In the genomic region with DNA sequence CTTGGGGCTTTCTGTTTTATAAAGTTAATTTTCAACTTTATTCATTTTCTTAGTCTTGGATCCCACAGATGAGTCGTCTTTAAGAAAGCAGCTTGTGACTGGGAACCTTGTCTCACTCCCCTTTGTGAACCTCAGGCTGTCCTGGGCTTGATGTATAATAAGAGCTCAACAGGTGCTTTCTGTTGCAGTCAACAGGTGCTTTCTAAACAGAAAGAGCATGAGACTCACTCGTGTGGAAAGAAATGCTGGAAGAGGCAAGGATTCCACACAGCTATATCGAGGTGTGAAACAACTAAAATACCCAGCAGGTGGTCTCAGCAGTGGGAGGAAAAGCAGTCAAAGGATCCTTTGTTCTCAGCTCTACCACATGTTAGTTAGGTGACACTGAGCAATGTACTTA, we compare ENCODE assay signal across 24 cellular contexts.
DNase-seq lines count a peak whose midpoint lies in the region; ATAC-seq, FAIRE-seq and TF ChIP-seq lines count a peak whose summit lies in the region.
"Had no signal": no experiment of that assay in that cellular context is flagged by ENCODE, and none has a peak within 500 bp of the region (broad histone marks: within the 10 kb centered on the region; RNA-seq: fewer than 3 reads in every experiment).

No MANE protein-coding gene starts in this region.

- H3K9me3 Mint-ChIP-seq in nephron: no peaks in the 10 kb centered on the region
- H3K9me3 Mint-ChIP-seq: activated CD4-positive, alpha-beta T cell treated with anti-CD3 and anti-CD28 coated beads, Interleukin-2, amount 10 ng/mL, durations not matched to agents 24 days and 14 days; CD4-positive, alpha-beta memory T cell; type B pancreatic cell had no signal

- no peak for ATAC-seq in lower lobe of right lung
- ATAC-seq: foreskin keratinocyte, HepG2 had no signal

- H3K36me3 ChIP-seq in HEK293 (ENCODE audit: control insufficient read depth in 2 of 2, insufficient read depth in 1 of 2, low read length in 2 of 2) (no peaks in the 10 kb centered on the region), bronchial epithelial cell (ENCODE audit: control insufficient read depth, insufficient read depth, low read length) (no peaks in the 10 kb centered on the region), lower lobe of right lung (no peaks in the 10 kb centered on the region)
- H3K36me3 ChIP-seq: right atrium auricular region had no signal

- DNase-seq in NCI-H2029 treated with DMSO at 0.1 percent for 48 hours (lab: John Stamatoyannopoulos, UW) (peak; percentile 68), bronchial epithelial cell (ENCODE audit: low read depth) (no peak), NCI-H128 (lab: John Stamatoyannopoulos, UW; ENCODE audit: unreplicated experiment) (no peak), lower lobe of right lung (no peak), DMS 273 (lab: John Stamatoyannopoulos, UW; ENCODE audit: unreplicated experiment) (no peak)
- DNase-seq in activated T-cell treated with anti-CD3 and anti-CD28 coated beads, Interleukin-2, amount 50 U/mL, for 1 hour: no peak
- DNase-seq: activated CD4-positive, alpha-beta T cell treated with anti-CD3 and anti-CD28 coated beads, Interleukin-2, amount 10 ng/mL, durations not matched to agents 24 days and 14 days; CD4-positive, alpha-beta memory T cell; DMS79 treated with DMSO at 0.1 percent for 48 hours; effector CD4-positive, alpha-beta T cell; foreskin keratinocyte; NCI-H1092 treated with DMSO at 0.1 percent for 48 hours; NCI-H226; T-helper 2 cell had no signal

- no peak for TF ChIP-seq CTCF in HEK293 (tag by site-specific recombination; IDR thresholded peaks at IDR 0.05)
- TF ChIP-seq CTCF in bronchial epithelial cell (IDR thresholded peaks at IDR 0.05; ENCODE audit: insufficient read depth, low read length, severe bottlenecking): no peak
- TF ChIP-seq CTCF in nephron (IDR thresholded peaks at IDR 0.05; ENCODE audit: unreplicated experiment in 3 of 3): no peak
- no peak for TF ChIP-seq CTCF in lower lobe of right lung (IDR thresholded peaks at IDR 0.05)

- no peaks in the 10 kb centered on the region for H3K9me3 ChIP-seq in HEK293 (ENCODE audit: control insufficient read depth, insufficient read depth, low read depth, low read length)
- no peaks in the 10 kb centered on the region for H3K9me3 ChIP-seq in lower lobe of right lung
- H3K9me3 ChIP-seq: right atrium auricular region had no signal

- H3K4me3 ChIP-seq in HEK293 (ENCODE audit: low read depth, low read length) (no peak overlapping the region), bronchial epithelial cell (ENCODE audit: low read depth, low read length) (no peak overlapping the region), lower lobe of right lung (no peak overlapping the region)
- H3K4me3 ChIP-seq: hepatocyte, right atrium auricular region had no signal

- no peaks in the 10 kb centered on the region for H3K27me3 Mint-ChIP-seq in nephron (ENCODE audit: low read depth)
- H3K27me3 Mint-ChIP-seq: activated CD4-positive, alpha-beta T cell treated with anti-CD3 and anti-CD28 coated beads, Interleukin-2, amount 10 ng/mL, durations not matched to agents 24 days and 14 days; activated naive CD8-positive, alpha-beta T cell; CD4-positive, alpha-beta memory T cell had no signal

- intact Hi-C loops in lower lobe of right lung (cut with DNase I): no loop called here

- POLR2A ChIA-PET in HEK293 (lab: Yijun Ruan, JAX): no interaction called here

- CTCF ChIA-PET in HEK293 (lab: Yijun Ruan, JAX): no interaction called here

- peak overlapping the region; percentile 61 to 77 (median 74) for H3K27ac Mint-ChIP-seq in nephron
- H3K27ac Mint-ChIP-seq: activated CD4-positive, alpha-beta T cell treated with anti-CD3 and anti-CD28 coated beads, Interleukin-2, amount 10 ng/mL, durations not matched to agents 24 days and 14 days; activated naive CD8-positive, alpha-beta T cell; CD4-positive, alpha-beta memory T cell; type B pancreatic cell had no signal

- no peaks in the 10 kb centered on the region for H3K27me3 ChIP-seq in bronchial epithelial cell (ENCODE audit: control insufficient read depth, insufficient read depth, low read length)
- no peaks in the 10 kb centered on the region for H3K27me3 ChIP-seq in lower lobe of right lung (ENCODE audit: low read depth)
- H3K27me3 ChIP-seq: foreskin keratinocyte, hepatocyte, right atrium auricular region had no signal

- no peaks in the 10 kb centered on the region for H3K4me1 ChIP-seq in HEK293 (ENCODE audit: control insufficient read depth, insufficient read depth, low read length)
- H3K4me1 ChIP-seq in lower lobe of right lung: no peaks in the 10 kb centered on the region
- H3K4me1 ChIP-seq: foreskin keratinocyte, right atrium auricular region had no signal

- no peak overlapping the region for H3K4me3 Mint-ChIP-seq in nephron
- H3K4me3 Mint-ChIP-seq: activated CD4-positive, alpha-beta T cell treated with anti-CD3 and anti-CD28 coated beads, Interleukin-2, amount 10 ng/mL, durations not matched to agents 24 days and 14 days; activated naive CD8-positive, alpha-beta T cell; CD4-positive, alpha-beta memory T cell; type B pancreatic cell had no signal

- FAIRE-seq in bronchial epithelial cell (lab: Jason Lieb, UNC): peak; percentile 81
- FAIRE-seq: GM12891, HepG2, keratinocyte, RCC 7860 had no signal

- no peaks in the 10 kb centered on the region for H3K36me3 Mint-ChIP-seq in nephron (ENCODE audit: low read depth)
- H3K36me3 Mint-ChIP-seq: activated naive CD8-positive, alpha-beta T cell; CD4-positive, alpha-beta memory T cell; type B pancreatic cell had no signal

- H3K27ac ChIP-seq in HEK293 (ENCODE audit: extremely low read depth, low read depth, low read length) (no peak overlapping the region), lower lobe of right lung (no peak overlapping the region)
- H3K27ac ChIP-seq: foreskin keratinocyte, hepatocyte, right atrium auricular region had no signal

- H3K4me1 Mint-ChIP-seq in nephron: peaks cover 52% of the 10 kb centered on the region
- H3K4me1 Mint-ChIP-seq: activated CD4-positive, alpha-beta T cell treated with anti-CD3 and anti-CD28 coated beads, Interleukin-2, amount 10 ng/mL, durations not matched to agents 24 days and 14 days; CD4-positive, alpha-beta memory T cell had no signal

TF ChIP-seq in HEK293, 187 proteins besides CTCF, POLR2A, EP300 and RAD21:
- TF ChIP-seq SCRT2 (tag by site-specific recombination; IDR thresholded peaks at IDR 0.05) (peak; percentile 98), SCRT1 (tag by site-specific recombination; IDR thresholded peaks at IDR 0.05; ENCODE audit: borderline replicate concordance) (peak; percentile 97), KLF7 (tag by site-specific recombination; IDR thresholded peaks at IDR 0.05; ENCODE audit: borderline replicate concordance) (no peak)
